8 cellular contexts compared by ENCODE assay signal in genomic region chr20:37095609-37096414, GRCh38. TPM values are rescaled to one million over a fixed set of nuclear protein-coding genes. Genes with fewer than 3 reads are reported as not detected.
DNase-seq lines count a peak whose midpoint lies in the region; ATAC-seq and TF ChIP-seq lines count a peak whose summit lies in the region.

A gene with protein sequence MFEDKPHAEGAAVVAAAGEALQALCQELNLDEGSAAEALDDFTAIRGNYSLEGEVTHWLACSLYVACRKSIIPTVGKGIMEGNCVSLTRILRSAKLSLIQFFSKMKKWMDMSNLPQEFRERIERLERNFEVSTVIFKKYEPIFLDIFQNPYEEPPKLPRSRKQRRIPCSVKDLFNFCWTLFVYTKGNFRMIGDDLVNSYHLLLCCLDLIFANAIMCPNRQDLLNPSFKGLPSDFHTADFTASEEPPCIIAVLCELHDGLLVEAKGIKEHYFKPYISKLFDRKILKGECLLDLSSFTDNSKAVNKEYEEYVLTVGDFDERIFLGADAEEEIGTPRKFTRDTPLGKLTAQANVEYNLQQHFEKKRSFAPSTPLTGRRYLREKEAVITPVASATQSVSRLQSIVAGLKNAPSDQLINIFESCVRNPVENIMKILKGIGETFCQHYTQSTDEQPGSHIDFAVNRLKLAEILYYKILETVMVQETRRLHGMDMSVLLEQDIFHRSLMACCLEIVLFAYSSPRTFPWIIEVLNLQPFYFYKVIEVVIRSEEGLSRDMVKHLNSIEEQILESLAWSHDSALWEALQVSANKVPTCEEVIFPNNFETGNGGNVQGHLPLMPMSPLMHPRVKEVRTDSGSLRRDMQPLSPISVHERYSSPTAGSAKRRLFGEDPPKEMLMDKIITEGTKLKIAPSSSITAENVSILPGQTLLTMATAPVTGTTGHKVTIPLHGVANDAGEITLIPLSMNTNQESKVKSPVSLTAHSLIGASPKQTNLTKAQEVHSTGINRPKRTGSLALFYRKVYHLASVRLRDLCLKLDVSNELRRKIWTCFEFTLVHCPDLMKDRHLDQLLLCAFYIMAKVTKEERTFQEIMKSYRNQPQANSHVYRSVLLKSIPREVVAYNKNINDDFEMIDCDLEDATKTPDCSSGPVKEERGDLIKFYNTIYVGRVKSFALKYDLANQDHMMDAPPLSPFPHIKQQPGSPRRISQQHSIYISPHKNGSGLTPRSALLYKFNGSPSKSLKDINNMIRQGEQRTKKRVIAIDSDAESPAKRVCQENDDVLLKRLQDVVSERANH (minus strand): TSS chr20:37095997. CDS start chr20:37095928, 69 bp downstream.

- peaks cover 41% of the 10 kb centered on the region for H3K79me2 ChIP-seq in PC-3 (ENCODE audit: low read length)

- peak within 1 kb of the TSS; percentile 89 for H3K4me2 ChIP-seq in PC-3 (ENCODE audit: low read length)

- H3K4me3 ChIP-seq in PC-3 (ENCODE audit: low read length) (peak within 1 kb of the TSS; percentile 72), esophagus (ENCODE audit: low read depth in 1 of 2, low read length in 2 of 2) (peak within 1 kb of the TSS; percentile 80 to 81), mucosa of stomach (ENCODE audit: low read length) (peak within 1 kb of the TSS; percentile 80)

- DNase-seq in D341Med (ENCODE audit: low spot score): peak; percentile 92
- DNase-seq in PC-3: peak; percentile 80
- DNase-seq in activated T-cell treated with anti-CD3 and anti-CD28 coated beads for 48 hours (ENCODE audit: low read depth): peak; percentile 85
- DNase-seq in stimulated activated CD8-positive, alpha-beta memory T cell treated with anti-CD3 and anti-CD28 coated beads, Interleukin-4, amount 100 ng/mL, for 48 hours: peak; percentile 91

- H3K9me2 ChIP-seq in PC-3 (replicated peaks; ENCODE audit: low read length): no peaks in the 10 kb centered on the region

- no peak for TF ChIP-seq RAD21 in Ishikawa (IDR thresholded peaks at IDR 0.05; ENCODE audit: low read depth)

- peak; percentile 31; the same call in 1 of the 2 replicates for TF ChIP-seq CTCF in PC-3 (conservative IDR thresholded peaks at IDR 0.05; ENCODE audit: low read depth, low read length)

- no peaks in the 10 kb centered on the region for H3K9me3 ChIP-seq in PC-3 (ENCODE audit: low read length)
- no peaks in the 10 kb centered on the region for H3K9me3 ChIP-seq in esophagus (ENCODE audit: control insufficient read depth in 2 of 2, insufficient read depth in 1 of 2, low read depth in 1 of 2, low read length in 1 of 2)
- H3K9me3 ChIP-seq in mucosa of stomach (ENCODE audit: control insufficient read depth, low read length): no peaks in the 10 kb centered on the region

- intact Hi-C loops in PC-3 (cut with micrococcal nuclease): no loop called here

- peak; percentile 70 for ATAC-seq in GM21528 (IDR thresholded peaks at IDR 0.05; ENCODE audit: low FRiP score, unreplicated experiment)
- ATAC-seq in PC-3: peak; percentile 87

- H3F3A ChIP-seq in PC-3 (ENCODE audit: low read length, unreplicated experiment): no peaks in the 10 kb centered on the region

- H3K27ac ChIP-seq in PC-3 (ENCODE audit: low read length) (peak within 1 kb of the TSS; percentile 75), esophagus (ENCODE audit: low read depth in 2 of 2, low read length in 1 of 2) (peak within 1 kb of the TSS; percentile 50 to 79)

- CTCF ChIA-PET in PC-3 (lab: Charles Lee): interaction anchor here (0.6 kb wide), 1 partner anchor 129 kb away, joined by 4 read pairs; no protein-coding TSS in a partner anchor

- H3K36me3 ChIP-seq in PC-3 (ENCODE audit: low read depth, low read length) (peaks cover 3% of the 10 kb centered on the region; the same call in 1 of the 2 replicates), esophagus (ENCODE audit: control insufficient read depth in 2 of 2, insufficient read depth in 2 of 2, low read length in 1 of 2) (no peaks in the 10 kb centered on the region), mucosa of stomach (ENCODE audit: control insufficient read depth, insufficient read depth, low read length) (no peaks in the 10 kb centered on the region)

- no peak for TF ChIP-seq EP300 in Ishikawa (IDR thresholded peaks at IDR 0.05; ENCODE audit: borderline replicate concordance)

- no peaks in the 10 kb centered on the region for H4K20me1 ChIP-seq in PC-3 (ENCODE audit: low read length)

- no peaks in the 10 kb centered on the region for H3K27me3 ChIP-seq in PC-3 (ENCODE audit: low read length)
- H3K27me3 ChIP-seq in esophagus (ENCODE audit: control insufficient read depth in 1 of 2, insufficient read depth in 2 of 2, low read length in 2 of 2): no peaks in the 10 kb centered on the region
- no peaks in the 10 kb centered on the region for H3K27me3 ChIP-seq in mucosa of stomach (ENCODE audit: control insufficient read depth, insufficient read depth, low read length)

- H2AFZ ChIP-seq in PC-3 (ENCODE audit: low read length): peak within 1 kb of the TSS; percentile 100

- peak within 1 kb of the TSS; percentile 98 for H3K9ac ChIP-seq in PC-3 (ENCODE audit: low read length)
- peak within 1 kb of the TSS; percentile 76 for H3K9ac ChIP-seq in mucosa of stomach (ENCODE audit: low read length)

- H3K4me1 ChIP-seq in PC-3 (ENCODE audit: insufficient read depth, low read length) (peaks cover 18% of the 10 kb centered on the region), esophagus (ENCODE audit: control insufficient read depth in 2 of 2, insufficient read depth in 2 of 2, low read length in 1 of 2) (no peaks in the 10 kb centered on the region), mucosa of stomach (ENCODE audit: control insufficient read depth, insufficient read depth, low read length) (peaks cover 6% of the 10 kb centered on the region)

- 0 to 1% methylated on average over 55 to 58 of the region's 58 CpGs for WGBS in esophagus, 2 donors

- POLR2A ChIA-PET in PC-3 (lab: Charles Lee; ENCODE audit: unreplicated experiment): no interaction called here

- BruUV-seq in PC-3 (replicated peaks; lab: Mats Ljungman, UMichigan): no TSS peak

TF ChIP-seq in Ishikawa, 13 proteins besides CTCF, POLR2A, EP300 and RAD21:
- TF ChIP-seq ZBTB7A (IDR thresholded peaks at IDR 0.05; ENCODE audit: low read depth): peak; percentile 100
- TF ChIP-seq FOXM1 (IDR thresholded peaks at IDR 0.05; ENCODE audit: borderline replicate concordance, low read depth): 0 out of 2 replicates have a peak, but pooled peaks have one; percentile 38
- peak; percentile 91 for TF ChIP-seq MAX (IDR thresholded peaks at IDR 0.05)
- TF ChIP-seq REST (IDR thresholded peaks at IDR 0.05; ENCODE audit: low read depth): no peak
- TF ChIP-seq TCF12 (IDR thresholded peaks at IDR 0.05; ENCODE audit: low read depth): peak; percentile 82
- 0 out of 2 replicates have a peak, but pooled peaks have one; percentile 13 for TF ChIP-seq CEBPB (IDR thresholded peaks at IDR 0.05)
- TF ChIP-seq YY1 (IDR thresholded peaks at IDR 0.05; ENCODE audit: low read depth): peak; percentile 65; the same call in 1 of the 2 replicates
- TF ChIP-seq CREB1 (IDR thresholded peaks at IDR 0.05; ENCODE audit: low read depth): no peak; the same call in none of the 2 replicates
- TF ChIP-seq, protein P1, sequence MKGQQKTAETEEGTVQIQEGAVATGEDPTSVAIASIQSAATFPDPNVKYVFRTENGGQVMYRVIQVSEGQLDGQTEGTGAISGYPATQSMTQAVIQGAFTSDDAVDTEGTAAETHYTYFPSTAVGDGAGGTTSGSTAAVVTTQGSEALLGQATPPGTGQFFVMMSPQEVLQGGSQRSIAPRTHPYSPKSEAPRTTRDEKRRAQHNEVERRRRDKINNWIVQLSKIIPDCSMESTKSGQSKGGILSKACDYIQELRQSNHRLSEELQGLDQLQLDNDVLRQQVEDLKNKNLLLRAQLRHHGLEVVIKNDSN (IDR thresholded peaks at IDR 0.05): peak; percentile 9; the same call in 1 of the 2 replicates
- TF ChIP-seq TAF1 (IDR thresholded peaks at IDR 0.05; ENCODE audit: low read depth): peak; percentile 67; the same call in 1 of the 2 replicates
- no peak for TF ChIP-seq NFIC (IDR thresholded peaks at IDR 0.05)
- TF ChIP-seq EGR1 (IDR thresholded peaks at IDR 0.05): no peak
- peak; percentile 25 for TF ChIP-seq TEAD4 (IDR thresholded peaks at IDR 0.05)
TF ChIP-seq in Ishikawa: peak in this region for 9.

RNA-seq across cellular contexts. Expression of the gene that starts here (rescaled TPM):
- total RNA-seq in PC-3 (2014; rRNA removed): 17.3 and 41.1 TPM in 2 replicates
- 1 to 10 TPM; 2.0 to 2.5 TPM for polyA plus RNA-seq in esophagus

Comparison
In these comparisons a context has a peak if more than half of its experiments do, and no peak if none do; other contexts are left out.
1. Peak in every context shown above with its lines: DNase-seq, ATAC-seq, H3K4me3 ChIP-seq and H3K27ac ChIP-seq.